9 cellular contexts compared by ENCODE assay signal in genomic region chr5:142426129-142426641, GRCh38.
DNase-seq lines count a peak whose midpoint lies in the region; ATAC-seq, FAIRE-seq and TF ChIP-seq lines count a peak whose summit lies in the region.
"Had no signal": no experiment of that assay in that cellular context is flagged by ENCODE, and none has a peak within 500 bp of the region (broad histone marks: within the 10 kb centered on the region; RNA-seq: fewer than 3 reads in every experiment).

No MANE protein-coding gene starts in this region.

- no peak overlapping the region for H3K56ac ChIP-seq in H1 (replicated peaks; ENCODE audit: insufficient read length, low read depth, low read length)

- H2BK120ac ChIP-seq in H1 (replicated peaks; ENCODE audit: low read depth, low read length): peak overlapping the region; percentile 77

- no peak for FAIRE-seq in H1 (lab: Jason Lieb, UNC)

- TF ChIP-seq RAD21 in H1 (IDR thresholded peaks at IDR 0.05 in 1 of 2, conservative IDR thresholded peaks at IDR 0.05 in 1 of 2; ENCODE audit: low read depth in 2 of 2, low read length in 2 of 2): no peak

- H3K9me3 ChIP-seq in H1 (ENCODE audit: insufficient read depth in 2 of 2, low read depth in 1 of 2, low read length in 1 of 2) (no peaks in the 10 kb centered on the region), parathyroid adenoma (ENCODE audit: control insufficient read depth, low read length) (no peaks in the 10 kb centered on the region)

- H2BK15ac ChIP-seq in H1 (ENCODE audit: low read length): no peak overlapping the region

- TF ChIP-seq EP300 in H1 (IDR thresholded peaks at IDR 0.05; ENCODE audit: borderline replicate concordance in 1 of 2, low read depth in 2 of 2, low read length in 2 of 2): no peak

- peak overlapping the region; percentile 83; the same call in 1 of the 2 replicates for H2BK20ac ChIP-seq in H1 (ENCODE audit: low read length)

- ATAC-seq in GM21423 (IDR thresholded peaks at IDR 0.05; ENCODE audit: unreplicated experiment): peak; percentile 46
- no peak for ATAC-seq in GM18873 (IDR thresholded peaks at IDR 0.05; ENCODE audit: low FRiP score, unreplicated experiment)
- no peak for ATAC-seq in HG02938 (IDR thresholded peaks at IDR 0.05; ENCODE audit: unreplicated experiment)

- DNase-seq in T1000 (lab: John Stamatoyannopoulos, UW) (peak; percentile 67), H1 (ENCODE audit: low read depth in 1 of 2, low spot score in 2 of 2) (no peak), NCI-H2029 (lab: John Stamatoyannopoulos, UW) (no peak), NCI-H748 treated with DMSO at 0.1 percent for 48 hours (lab: John Stamatoyannopoulos, UW) (no peak)
- DNase-seq: NCI-H1105 treated with DMSO at 0.1 percent for 48 hours had no signal

- H4K20me1 ChIP-seq in H1 (replicated peaks in 1 of 2; ENCODE audit: control insufficient read depth in 1 of 2, insufficient read depth in 2 of 2, low read length in 2 of 2): no peaks in the 10 kb centered on the region

- H4K5ac ChIP-seq in H1 (ENCODE audit: insufficient read length, low read depth, low read length): no peak overlapping the region

- peaks cover 3 to 11% (median 6%) of the 10 kb centered on the region in 4 experiments for H3K4me1 ChIP-seq in H1 (replicated peaks in 1 of 4; ENCODE audit: control insufficient read depth in 3 of 4, insufficient read depth in 4 of 4, low read length in 3 of 4)
- peaks cover 3% of the 10 kb centered on the region for H3K4me1 ChIP-seq in parathyroid adenoma

- peak overlapping the region; percentile 96; the same call in 1 of the 2 replicates for H2AK5ac ChIP-seq in H1 (ENCODE audit: low read depth, low read length)

- peak overlapping the region; percentile 10 to 30; a peak in 3 of 4 replicates for H3K4me2 ChIP-seq in H1 (ENCODE audit: insufficient read depth in 1 of 2, low read depth in 2 of 2, low read length in 2 of 2)
- no peak overlapping the region for H3K4me2 ChIP-seq in parathyroid adenoma (ENCODE audit: low read length)

- H3K23me2 ChIP-seq in H1 (ENCODE audit: low read depth, low read length): no peaks in the 10 kb centered on the region

- H3K36me3 ChIP-seq in H1 (ENCODE audit: control insufficient read depth in 2 of 4, insufficient read depth in 4 of 4, low read length in 3 of 4): no peaks in the 10 kb centered on the region
- no peaks in the 10 kb centered on the region for H3K36me3 ChIP-seq in parathyroid adenoma (ENCODE audit: control insufficient read depth, insufficient read depth, low read length)

- H2BK12ac ChIP-seq in H1 (ENCODE audit: low read depth, low read length): peak overlapping the region; percentile 68

- POLR2A ChIA-PET in H1 (lab: Charles Lee; ENCODE audit: partially characterized antibody): interaction anchor here (0.6 kb wide), 1 partner anchor 57 kb away, joined by 4 read pairs; no protein-coding TSS in a partner anchor

- no peaks in the 10 kb centered on the region for H3K79me1 ChIP-seq in H1 (ENCODE audit: low read depth, low read length)

- no peak overlapping the region for H4K8ac ChIP-seq in H1 (ENCODE audit: extremely low read depth, insufficient read depth, low read length)

- H3K27me3 ChIP-seq in H1 (replicated peaks in 1 of 4; ENCODE audit: control insufficient read depth in 3 of 4, extremely low read depth in 1 of 4, insufficient read depth in 3 of 4, low read length in 3 of 4): no peaks in the 10 kb centered on the region
- H3K27me3 ChIP-seq in parathyroid adenoma (ENCODE audit: control insufficient read depth, insufficient read depth, low read length): no peaks in the 10 kb centered on the region

- no peak overlapping the region for H3K23ac ChIP-seq in H1 (ENCODE audit: insufficient read length)

- no peak overlapping the region for H3K4ac ChIP-seq in H1 (replicated peaks; ENCODE audit: insufficient read length, low read depth, low read length)

- H3K18ac ChIP-seq in H1 (ENCODE audit: extremely low read depth, low read length): peak overlapping the region; percentile 96; the same call in 1 of the 2 replicates

- H3K14ac ChIP-seq in H1 (ENCODE audit: insufficient read length): no peak overlapping the region

- H2AFZ ChIP-seq in H1 (ENCODE audit: low read length): no peak overlapping the region
- H2AFZ ChIP-seq in parathyroid adenoma: no peak overlapping the region

- TF ChIP-seq CTCF in H1 (IDR thresholded peaks at IDR 0.05; ENCODE audit: control extremely low read depth in 1 of 3, insufficient read depth in 1 of 3, low read depth in 1 of 3, low read length in 3 of 3) (no peak), parathyroid adenoma (IDR thresholded peaks at IDR 0.05) (no peak)

- H3K9ac ChIP-seq in H1 (replicated peaks in 1 of 4; ENCODE audit: extremely low read depth in 1 of 4, low read depth in 3 of 4, low read length in 3 of 4) (no peak overlapping the region), parathyroid adenoma (no peak overlapping the region)

- H3K79me2 ChIP-seq in H1 (ENCODE audit: control insufficient read depth in 1 of 2, insufficient read depth in 2 of 2, low read length in 2 of 2) (no peaks in the 10 kb centered on the region), parathyroid adenoma (no peaks in the 10 kb centered on the region)

- H4K91ac ChIP-seq in H1 (replicated peaks; ENCODE audit: insufficient read length, low read length): peak overlapping the region; percentile 77

- no peak for TF ChIP-seq POLR2A in H1 (IDR thresholded peaks at IDR 0.05; ENCODE audit: control extremely low read depth in 1 of 2, low read depth in 2 of 2, low read length in 2 of 2)

- H3K4me3 ChIP-seq in H1 (ENCODE audit: extremely low read depth in 1 of 4, insufficient read depth in 2 of 4, low read depth in 3 of 4, low read length in 4 of 4) (no peak overlapping the region), parathyroid adenoma (ENCODE audit: low read depth, low read length) (no peak overlapping the region)

- no peak overlapping the region for H3K27ac ChIP-seq in H1 (ENCODE audit: low read depth, low read length)
- H3K27ac ChIP-seq in parathyroid adenoma: peak overlapping the region; percentile 41

- CTCF ChIA-PET in H1 (lab: Charles Lee; ENCODE audit: partially characterized antibody): interaction anchor here (0.7 to 1.3 kb wide), 5 partner anchors 17 to 123 kb away, joined by 3 to 4 read pairs (median 3); no protein-coding TSS in a partner anchor

- peak overlapping the region; percentile 97 for H2BK5ac ChIP-seq in H1 (ENCODE audit: low read depth, low read length)

- 74% methylated on average over 10 of the region's 10 CpGs; no CpG with 5 or more reads in 1 of the 2 experiments for WGBS in H1 (ENCODE audit: extremely low coverage in 1 of 2, insufficient coverage in 1 of 2, insufficient read length in 1 of 2, insufficient replicate concordance in 2 of 2, low coverage in 1 of 2, low lambda C conversion rate in 2 of 2, missing lambda C conversion rate in 1 of 2), 2 experiments

TF ChIP-seq in H1, 55 proteins besides CTCF, POLR2A, EP300 and RAD21:
- TF ChIP-seq USF2 (IDR thresholded peaks at IDR 0.05; ENCODE audit: low read length) (no peak), BCL11A (IDR thresholded peaks at IDR 0.05; ENCODE audit: low read depth in 2 of 2, low read length in 2 of 2) (no peak), ATF3 (IDR thresholded peaks at IDR 0.05; ENCODE audit: insufficient read depth, low read depth, low read length) (no peak), YY1 (IDR thresholded peaks at IDR 0.05; ENCODE audit: low read depth, low read length) (no peak), E2F6 (IDR thresholded peaks at IDR 0.05) (no peak), GTF2F1 (IDR thresholded peaks at IDR 0.05; ENCODE audit: borderline replicate concordance, low read depth, low read length) (no peak), RBBP5 (IDR thresholded peaks at IDR 0.05; ENCODE audit: borderline replicate concordance, low read depth, low read length) (no peak), SRF (IDR thresholded peaks at IDR 0.05; ENCODE audit: low read depth, low read length) (no peak), RFX5 (IDR thresholded peaks at IDR 0.05; ENCODE audit: borderline replicate concordance, low read depth, low read length) (no peak)
